Comparison of ENCODE assay signal across 8 cellular contexts in genomic region chr16:68528686-68529379, GRCh38. TPM values are rescaled to one million over a fixed set of nuclear protein-coding genes. Genes with fewer than 3 reads are reported as not detected.
A peak's percentile ranks its signal among the peaks of the same experiment; 100 is the strongest.
DNase-seq lines count a peak whose midpoint lies in the region; ATAC-seq and TF ChIP-seq lines count a peak whose summit lies in the region.

No MANE protein-coding gene starts in this region.

- peak; percentile 69 for ATAC-seq in GM21619 (IDR thresholded peaks at IDR 0.05; ENCODE audit: unreplicated experiment)
- peak; percentile 78 to 85 for ATAC-seq in activated T-cell treated with anti-CD3 and anti-CD28 coated beads, Interleukin-2, amount 50 U/mL, for 4 hours
- peak; percentile 80 for ATAC-seq in stimulated activated naive CD8-positive, alpha-beta T cell treated with anti-CD3 and anti-CD28 coated beads, Interleukin-15, Interleukin-2, amounts not matched to agents 100 U/mL and 50 U/mL, for 24 hours

- peaks cover 23% of the 10 kb centered on the region for H3K4me1 Mint-ChIP-seq in activated T-cell treated with anti-CD3 and anti-CD28 coated beads, Interleukin-2, amount 50 U/mL, for 4 hours (ENCODE audit: low read depth)
- peaks cover 15% of the 10 kb centered on the region for H3K4me1 Mint-ChIP-seq in nephron progenitor cell

- DNase-seq in COLO668 (lab: John Stamatoyannopoulos, UW; ENCODE audit: unreplicated experiment) = peak; percentile 89
- DNase-seq in LHCN-M2 (ENCODE audit: low read depth) = peak; percentile 67
- DNase-seq in activated T-cell treated with anti-CD3 and anti-CD28 coated beads, Interleukin-2, amount 50 U/mL, for 4 hours = peak; percentile 88
- DNase-seq in fibroblast of gingiva (ENCODE audit: low read depth) = peak; percentile 57
- DNase-seq in nephron progenitor cell = peak; percentile 86
- peak; percentile 88 for DNase-seq in stimulated activated naive CD8-positive, alpha-beta T cell treated with anti-CD3 and anti-CD28 coated beads, Interleukin-15, Interleukin-2, amounts not matched to agents 100 U/mL and 50 U/mL, for 24 hours

- no peak overlapping the region for H3K27ac Mint-ChIP-seq in nephron progenitor cell

- peak; percentile 86 for TF ChIP-seq CTCF in nephron progenitor cell (IDR thresholded peaks at IDR 0.05)

- peaks cover 1% of the 10 kb centered on the region for H3K36me3 Mint-ChIP-seq in activated T-cell treated with anti-CD3 and anti-CD28 coated beads, Interleukin-2, amount 50 U/mL, for 4 hours (ENCODE audit: insufficient read depth)
- H3K36me3 Mint-ChIP-seq in nephron progenitor cell (ENCODE audit: low read depth) = peaks cover 25% of the 10 kb centered on the region

- H3K4me3 Mint-ChIP-seq in activated T-cell treated with anti-CD3 and anti-CD28 coated beads, Interleukin-2, amount 50 U/mL, for 4 hours = peak overlapping the region; percentile 72
- peak overlapping the region; percentile 83 for H3K4me3 Mint-ChIP-seq in nephron progenitor cell

- H3K27me3 Mint-ChIP-seq in activated T-cell treated with anti-CD3 and anti-CD28 coated beads, Interleukin-2, amount 50 U/mL, for 4 hours (ENCODE audit: low read depth) = no peaks in the 10 kb centered on the region
- H3K27me3 Mint-ChIP-seq in nephron progenitor cell (ENCODE audit: low read depth, poor library complexity) = peaks cover 40% of the 10 kb centered on the region

- H3K9me3 Mint-ChIP-seq in activated T-cell treated with anti-CD3 and anti-CD28 coated beads, Interleukin-2, amount 50 U/mL, for 4 hours = no peaks in the 10 kb centered on the region
- peaks cover 46% of the 10 kb centered on the region for H3K9me3 Mint-ChIP-seq in nephron progenitor cell

TF ChIP-seq in PFSK-1, 5 proteins besides CTCF, POLR2A, EP300 and RAD21:
- no peak for TF ChIP-seq POLR2AphosphoS5 (IDR thresholded peaks at IDR 0.05; ENCODE audit: low read depth, low read length)
- TF ChIP-seq TAF1 (IDR thresholded peaks at IDR 0.05; ENCODE audit: borderline replicate concordance, insufficient read depth, low read length) = no peak
- peak; percentile 24 for TF ChIP-seq FOXP2 (optimal IDR thresholded peaks at IDR 0.05; ENCODE audit: borderline replicate concordance, extremely low read depth, extremely low read length, insufficient read depth)
TF ChIP-seq in PFSK-1: peak in this region for 1.

RNA-seq across cellular contexts. Expression of gene ZFP90, which starts 10.3 kb away (rescaled TPM):
- 27.6 and 38.7 TPM in 2 replicates for total RNA-seq in LHCN-M2 (2014; rRNA removed)
- polyA plus RNA-seq in LHCN-M2 (2012) = 12.4 TPM
- polyA plus RNA-seq in PFSK-1 (2012; ENCODE audit: insufficient read length, low read depth) = 4.5 TPM
- 10 to 100 TPM; 12.2 to 13.4 (median 12.6) TPM for total RNA-seq in activated T-cell treated with anti-CD3 and anti-CD28 coated beads, Interleukin-2, amount 50 U/mL, for 4 hours

Comparison
In these comparisons a context has a peak if more than half of its experiments do, and no peak if none do; other contexts are left out.
1. Peak in every context shown above with its lines: DNase-seq and ATAC-seq.